Comparison of ENCODE assay signal across 1 cellular context in the genomic region with DNA sequence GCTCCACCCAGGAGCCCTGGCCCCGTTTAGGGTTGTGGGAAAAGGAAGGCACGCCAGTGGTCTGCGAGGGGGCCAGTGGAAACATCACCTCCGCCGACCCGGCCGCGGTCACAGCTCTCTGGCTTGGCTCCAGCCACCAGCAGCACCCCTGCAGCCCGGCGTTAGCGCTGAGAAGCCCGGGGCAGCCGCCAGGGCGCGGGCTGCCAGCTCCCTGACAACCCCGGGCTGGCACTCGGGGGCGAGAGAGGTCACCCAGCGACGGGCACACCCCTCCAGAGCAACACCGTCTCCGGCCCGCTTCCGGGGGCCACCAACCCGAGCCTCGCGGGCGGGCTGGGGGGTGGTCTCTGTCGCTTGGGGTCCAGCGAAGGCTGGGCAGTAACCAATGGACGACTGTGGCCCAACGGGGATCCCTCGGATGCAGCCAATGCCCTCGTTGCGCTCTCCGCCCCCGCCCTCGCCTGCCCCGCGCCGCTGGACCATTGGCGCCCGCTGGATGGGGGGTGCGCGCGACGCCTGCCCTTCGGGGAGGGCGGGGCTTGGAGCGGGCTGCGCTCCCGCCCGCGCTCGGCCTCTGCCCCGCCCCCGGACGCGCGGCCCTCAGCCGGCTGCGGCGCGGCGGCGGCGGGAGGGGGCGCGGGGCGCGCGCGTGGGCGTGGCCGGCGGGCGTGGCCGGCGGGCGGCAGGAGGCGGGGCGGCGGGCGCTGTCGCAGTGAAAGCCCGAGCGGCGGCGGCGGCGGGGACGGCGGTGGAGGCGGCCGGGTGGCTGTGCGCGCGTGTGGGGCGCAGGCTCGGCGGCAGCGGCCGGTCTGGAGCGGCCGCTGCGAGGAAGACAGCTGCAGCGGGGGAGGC.
TF ChIP-seq lines count a peak whose summit lies in the region.

A gene (plus strand): TSS at position 712 of the 852 bp plus-strand sequence. CDS start 1,007 bp downstream, outside the sequence.

TF ChIP-seq in K562, 482 proteins besides CTCF, POLR2A, EP300 and RAD21 (continued from another document and continues in another):
- TF ChIP-seq, protein P1, sequence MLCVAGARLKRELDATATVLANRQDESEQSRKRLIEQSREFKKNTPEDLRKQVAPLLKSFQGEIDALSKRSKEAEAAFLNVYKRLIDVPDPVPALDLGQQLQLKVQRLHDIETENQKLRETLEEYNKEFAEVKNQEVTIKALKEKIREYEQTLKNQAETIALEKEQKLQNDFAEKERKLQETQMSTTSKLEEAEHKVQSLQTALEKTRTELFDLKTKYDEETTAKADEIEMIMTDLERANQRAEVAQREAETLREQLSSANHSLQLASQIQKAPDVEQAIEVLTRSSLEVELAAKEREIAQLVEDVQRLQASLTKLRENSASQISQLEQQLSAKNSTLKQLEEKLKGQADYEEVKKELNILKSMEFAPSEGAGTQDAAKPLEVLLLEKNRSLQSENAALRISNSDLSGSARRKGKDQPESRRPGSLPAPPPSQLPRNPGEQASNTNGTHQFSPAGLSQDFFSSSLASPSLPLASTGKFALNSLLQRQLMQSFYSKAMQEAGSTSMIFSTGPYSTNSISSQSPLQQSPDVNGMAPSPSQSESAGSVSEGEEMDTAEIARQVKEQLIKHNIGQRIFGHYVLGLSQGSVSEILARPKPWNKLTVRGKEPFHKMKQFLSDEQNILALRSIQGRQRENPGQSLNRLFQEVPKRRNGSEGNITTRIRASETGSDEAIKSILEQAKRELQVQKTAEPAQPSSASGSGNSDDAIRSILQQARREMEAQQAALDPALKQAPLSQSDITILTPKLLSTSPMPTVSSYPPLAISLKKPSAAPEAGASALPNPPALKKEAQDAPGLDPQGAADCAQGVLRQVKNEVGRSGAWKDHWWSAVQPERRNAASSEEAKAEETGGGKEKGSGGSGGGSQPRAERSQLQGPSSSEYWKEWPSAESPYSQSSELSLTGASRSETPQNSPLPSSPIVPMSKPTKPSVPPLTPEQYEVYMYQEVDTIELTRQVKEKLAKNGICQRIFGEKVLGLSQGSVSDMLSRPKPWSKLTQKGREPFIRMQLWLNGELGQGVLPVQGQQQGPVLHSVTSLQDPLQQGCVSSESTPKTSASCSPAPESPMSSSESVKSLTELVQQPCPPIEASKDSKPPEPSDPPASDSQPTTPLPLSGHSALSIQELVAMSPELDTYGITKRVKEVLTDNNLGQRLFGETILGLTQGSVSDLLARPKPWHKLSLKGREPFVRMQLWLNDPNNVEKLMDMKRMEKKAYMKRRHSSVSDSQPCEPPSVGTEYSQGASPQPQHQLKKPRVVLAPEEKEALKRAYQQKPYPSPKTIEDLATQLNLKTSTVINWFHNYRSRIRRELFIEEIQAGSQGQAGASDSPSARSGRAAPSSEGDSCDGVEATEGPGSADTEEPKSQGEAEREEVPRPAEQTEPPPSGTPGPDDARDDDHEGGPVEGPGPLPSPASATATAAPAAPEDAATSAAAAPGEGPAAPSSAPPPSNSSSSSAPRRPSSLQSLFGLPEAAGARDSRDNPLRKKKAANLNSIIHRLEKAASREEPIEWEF (CRISPR knock-in tag; IDR thresholded peaks at IDR 0.05) = no peak
- TF ChIP-seq POLR2AphosphoS5 (IDR thresholded peaks at IDR 0.05; ENCODE audit: control insufficient read depth, insufficient read depth, low read depth, low read length) = no peak
- TF ChIP-seq, protein P2, sequence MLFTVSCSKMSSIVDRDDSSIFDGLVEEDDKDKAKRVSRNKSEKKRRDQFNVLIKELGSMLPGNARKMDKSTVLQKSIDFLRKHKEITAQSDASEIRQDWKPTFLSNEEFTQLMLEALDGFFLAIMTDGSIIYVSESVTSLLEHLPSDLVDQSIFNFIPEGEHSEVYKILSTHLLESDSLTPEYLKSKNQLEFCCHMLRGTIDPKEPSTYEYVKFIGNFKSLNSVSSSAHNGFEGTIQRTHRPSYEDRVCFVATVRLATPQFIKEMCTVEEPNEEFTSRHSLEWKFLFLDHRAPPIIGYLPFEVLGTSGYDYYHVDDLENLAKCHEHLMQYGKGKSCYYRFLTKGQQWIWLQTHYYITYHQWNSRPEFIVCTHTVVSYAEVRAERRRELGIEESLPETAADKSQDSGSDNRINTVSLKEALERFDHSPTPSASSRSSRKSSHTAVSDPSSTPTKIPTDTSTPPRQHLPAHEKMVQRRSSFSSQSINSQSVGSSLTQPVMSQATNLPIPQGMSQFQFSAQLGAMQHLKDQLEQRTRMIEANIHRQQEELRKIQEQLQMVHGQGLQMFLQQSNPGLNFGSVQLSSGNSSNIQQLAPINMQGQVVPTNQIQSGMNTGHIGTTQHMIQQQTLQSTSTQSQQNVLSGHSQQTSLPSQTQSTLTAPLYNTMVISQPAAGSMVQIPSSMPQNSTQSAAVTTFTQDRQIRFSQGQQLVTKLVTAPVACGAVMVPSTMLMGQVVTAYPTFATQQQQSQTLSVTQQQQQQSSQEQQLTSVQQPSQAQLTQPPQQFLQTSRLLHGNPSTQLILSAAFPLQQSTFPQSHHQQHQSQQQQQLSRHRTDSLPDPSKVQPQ (CRISPR knock-in tag; IDR thresholded peaks at IDR 0.05; ENCODE audit: borderline replicate concordance) = no peak
- TF ChIP-seq MIER1 (IDR thresholded peaks at IDR 0.05; ENCODE audit: low read depth) = no peak
- TF ChIP-seq MAFK (IDR thresholded peaks at IDR 0.05; ENCODE audit: low read length) = no peak
- TF ChIP-seq ZNF780A (CRISPR knock-in tag; IDR thresholded peaks at IDR 0.05) = no peak
- no peak; the same call in 1 of the 2 replicates for TF ChIP-seq MYC (IDR thresholded peaks at IDR 0.05; ENCODE audit: low read depth, low read length)
- TF ChIP-seq MYC (CRISPR knock-in tag; IDR thresholded peaks at IDR 0.05; ENCODE audit: borderline replicate concordance, low read depth) = no peak
- TF ChIP-seq, protein P3, sequence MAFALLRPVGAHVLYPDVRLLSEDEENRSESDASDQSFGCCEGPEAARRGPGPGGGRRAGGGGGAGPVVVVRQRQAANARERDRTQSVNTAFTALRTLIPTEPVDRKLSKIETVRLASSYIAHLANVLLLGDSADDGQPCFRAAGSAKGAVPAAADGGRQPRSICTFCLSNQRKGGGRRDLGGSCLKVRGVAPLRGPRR (CRISPR knock-in tag; IDR thresholded peaks at IDR 0.05) = no peak
- no peak for TF ChIP-seq NCOA4 (IDR thresholded peaks at IDR 0.05; ENCODE audit: partially characterized antibody)
- TF ChIP-seq MED1 (CRISPR knock-in tag; IDR thresholded peaks at IDR 0.05; ENCODE audit: borderline replicate concordance) = no peak
- TF ChIP-seq, protein P4, sequence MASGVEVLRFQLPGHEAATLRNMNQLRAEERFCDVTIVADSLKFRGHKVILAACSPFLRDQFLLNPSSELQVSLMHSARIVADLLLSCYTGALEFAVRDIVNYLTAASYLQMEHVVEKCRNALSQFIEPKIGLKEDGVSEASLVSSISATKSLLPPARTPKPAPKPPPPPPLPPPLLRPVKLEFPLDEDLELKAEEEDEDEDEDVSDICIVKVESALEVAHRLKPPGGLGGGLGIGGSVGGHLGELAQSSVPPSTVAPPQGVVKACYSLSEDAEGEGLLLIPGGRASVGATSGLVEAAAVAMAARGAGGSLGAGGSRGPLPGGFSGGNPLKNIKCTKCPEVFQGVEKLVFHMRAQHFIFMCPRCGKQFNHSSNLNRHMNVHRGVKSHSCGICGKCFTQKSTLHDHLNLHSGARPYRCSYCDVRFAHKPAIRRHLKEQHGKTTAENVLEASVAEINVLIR (CRISPR knock-in tag; IDR thresholded peaks at IDR 0.05) = no peak
- TF ChIP-seq FUS (optimal IDR thresholded peaks at IDR 0.05; ENCODE audit: low read depth, low read length) = no peak
- TF ChIP-seq ZNF76 (CRISPR knock-in tag; IDR thresholded peaks at IDR 0.05; ENCODE audit: borderline replicate concordance) = no peak
- TF ChIP-seq PTTG1 (tag; IDR thresholded peaks at IDR 0.05; ENCODE audit: low read depth) = no peak
- TF ChIP-seq ZNF133 (CRISPR knock-in tag; IDR thresholded peaks at IDR 0.05) = no peak
- TF ChIP-seq ZNF589 (CRISPR knock-in tag; IDR thresholded peaks at IDR 0.05; ENCODE audit: low read depth) = no peak
- TF ChIP-seq FOXJ2 (tag; IDR thresholded peaks at IDR 0.05) = no peak
- TF ChIP-seq YY1 (IDR thresholded peaks at IDR 0.05; ENCODE audit: borderline replicate concordance in 1 of 3, control insufficient read depth in 1 of 3, extremely low read depth in 1 of 3, insufficient read depth in 3 of 3, insufficient read length in 1 of 3, insufficient replicate concordance in 2 of 3, low read depth in 1 of 3, low read length in 2 of 3) = no peak
- TF ChIP-seq ZNF778 (CRISPR knock-in tag; IDR thresholded peaks at IDR 0.05) = no peak
- TF ChIP-seq EGR1 (conservative IDR thresholded peaks at IDR 0.05) = peak; percentile 89
- TF ChIP-seq CCNT2 (IDR thresholded peaks at IDR 0.05; ENCODE audit: borderline replicate concordance, extremely low read depth, insufficient read length, low read depth, low read length) = peak; percentile 30
- TF ChIP-seq POLR2G (IDR thresholded peaks at IDR 0.05; ENCODE audit: low read depth, low read length) = peak; percentile 55; the same call in 1 of the 2 replicates
- TF ChIP-seq HMG20A (CRISPR knock-in tag; conservative IDR thresholded peaks at IDR 0.05) = no peak
- TF ChIP-seq NR2F6 (CRISPR knock-in tag; IDR thresholded peaks at IDR 0.05) = no peak
- TF ChIP-seq NFE2L1 (tag; IDR thresholded peaks at IDR 0.05; ENCODE audit: borderline replicate concordance, low read depth) = no peak
- TF ChIP-seq, protein P5, sequence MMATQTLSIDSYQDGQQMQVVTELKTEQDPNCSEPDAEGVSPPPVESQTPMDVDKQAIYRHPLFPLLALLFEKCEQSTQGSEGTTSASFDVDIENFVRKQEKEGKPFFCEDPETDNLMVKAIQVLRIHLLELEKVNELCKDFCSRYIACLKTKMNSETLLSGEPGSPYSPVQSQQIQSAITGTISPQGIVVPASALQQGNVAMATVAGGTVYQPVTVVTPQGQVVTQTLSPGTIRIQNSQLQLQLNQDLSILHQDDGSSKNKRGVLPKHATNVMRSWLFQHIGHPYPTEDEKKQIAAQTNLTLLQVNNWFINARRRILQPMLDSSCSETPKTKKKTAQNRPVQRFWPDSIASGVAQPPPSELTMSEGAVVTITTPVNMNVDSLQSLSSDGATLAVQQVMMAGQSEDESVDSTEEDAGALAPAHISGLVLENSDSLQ (IDR thresholded peaks at IDR 0.05) = no peak
- no peak for TF ChIP-seq POLR2H (tag; IDR thresholded peaks at IDR 0.05; ENCODE audit: low read depth)
- TF ChIP-seq POLR2B (IDR thresholded peaks at IDR 0.05; ENCODE audit: low read depth, partially characterized antibody) = no peak
- no peak for TF ChIP-seq ZNF785 (CRISPR knock-in tag; IDR thresholded peaks at IDR 0.05)
- TF ChIP-seq, protein P6, sequence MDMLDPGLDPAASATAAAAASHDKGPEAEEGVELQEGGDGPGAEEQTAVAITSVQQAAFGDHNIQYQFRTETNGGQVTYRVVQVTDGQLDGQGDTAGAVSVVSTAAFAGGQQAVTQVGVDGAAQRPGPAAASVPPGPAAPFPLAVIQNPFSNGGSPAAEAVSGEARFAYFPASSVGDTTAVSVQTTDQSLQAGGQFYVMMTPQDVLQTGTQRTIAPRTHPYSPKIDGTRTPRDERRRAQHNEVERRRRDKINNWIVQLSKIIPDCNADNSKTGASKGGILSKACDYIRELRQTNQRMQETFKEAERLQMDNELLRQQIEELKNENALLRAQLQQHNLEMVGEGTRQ (CRISPR knock-in tag; IDR thresholded peaks at IDR 0.05) = no peak
- TF ChIP-seq MTF1 (CRISPR knock-in tag; IDR thresholded peaks at IDR 0.05; ENCODE audit: borderline replicate concordance) = no peak
- no peak for TF ChIP-seq ZNF444 (CRISPR knock-in tag; IDR thresholded peaks at IDR 0.05)
- TF ChIP-seq, protein P7, sequence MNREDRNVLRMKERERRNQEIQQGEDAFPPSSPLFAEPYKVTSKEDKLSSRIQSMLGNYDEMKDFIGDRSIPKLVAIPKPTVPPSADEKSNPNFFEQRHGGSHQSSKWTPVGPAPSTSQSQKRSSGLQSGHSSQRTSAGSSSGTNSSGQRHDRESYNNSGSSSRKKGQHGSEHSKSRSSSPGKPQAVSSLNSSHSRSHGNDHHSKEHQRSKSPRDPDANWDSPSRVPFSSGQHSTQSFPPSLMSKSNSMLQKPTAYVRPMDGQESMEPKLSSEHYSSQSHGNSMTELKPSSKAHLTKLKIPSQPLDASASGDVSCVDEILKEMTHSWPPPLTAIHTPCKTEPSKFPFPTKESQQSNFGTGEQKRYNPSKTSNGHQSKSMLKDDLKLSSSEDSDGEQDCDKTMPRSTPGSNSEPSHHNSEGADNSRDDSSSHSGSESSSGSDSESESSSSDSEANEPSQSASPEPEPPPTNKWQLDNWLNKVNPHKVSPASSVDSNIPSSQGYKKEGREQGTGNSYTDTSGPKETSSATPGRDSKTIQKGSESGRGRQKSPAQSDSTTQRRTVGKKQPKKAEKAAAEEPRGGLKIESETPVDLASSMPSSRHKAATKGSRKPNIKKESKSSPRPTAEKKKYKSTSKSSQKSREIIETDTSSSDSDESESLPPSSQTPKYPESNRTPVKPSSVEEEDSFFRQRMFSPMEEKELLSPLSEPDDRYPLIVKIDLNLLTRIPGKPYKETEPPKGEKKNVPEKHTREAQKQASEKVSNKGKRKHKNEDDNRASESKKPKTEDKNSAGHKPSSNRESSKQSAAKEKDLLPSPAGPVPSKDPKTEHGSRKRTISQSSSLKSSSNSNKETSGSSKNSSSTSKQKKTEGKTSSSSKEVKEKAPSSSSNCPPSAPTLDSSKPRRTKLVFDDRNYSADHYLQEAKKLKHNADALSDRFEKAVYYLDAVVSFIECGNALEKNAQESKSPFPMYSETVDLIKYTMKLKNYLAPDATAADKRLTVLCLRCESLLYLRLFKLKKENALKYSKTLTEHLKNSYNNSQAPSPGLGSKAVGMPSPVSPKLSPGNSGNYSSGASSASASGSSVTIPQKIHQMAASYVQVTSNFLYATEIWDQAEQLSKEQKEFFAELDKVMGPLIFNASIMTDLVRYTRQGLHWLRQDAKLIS (CRISPR knock-in tag; IDR thresholded peaks at IDR 0.05) = no peak
- TF ChIP-seq RBM22 (IDR thresholded peaks at IDR 0.05; ENCODE audit: low read depth, low read length, poor library complexity, severe bottlenecking) = no peak
- no peak for TF ChIP-seq NONO (IDR thresholded peaks at IDR 0.05; ENCODE audit: low read depth in 2 of 2, low read length in 1 of 2)
- no peak for TF ChIP-seq SMARCB1 (IDR thresholded peaks at IDR 0.05; ENCODE audit: insufficient read length, low read depth)
- no peak for TF ChIP-seq SMARCA5 (IDR thresholded peaks at IDR 0.05)
